In genomic region chr16:31089199-31089598, GRCh38 we compare ENCODE assay signal across 19 cellular contexts.
"Had no signal": no experiment of that assay in that cellular context is flagged by ENCODE, and none has a peak within 500 bp of the region (broad histone marks: within the 10 kb centered on the region; RNA-seq: fewer than 3 reads in every experiment).

No MANE protein-coding gene starts in this region.

- H3K9me3 ChIP-seq: adrenal gland had no signal

- H3K27ac ChIP-seq: adrenal gland, KMS-11 had no signal

- DNase-seq: activated CD4-positive, alpha-beta memory T cell treated with anti-CD3 and anti-CD28 coated beads, Interleukin-2, amount 10 ng/mL, durations not matched to agents 7 days and 5 days; activated CD4-positive, alpha-beta T cell treated with anti-CD3 and anti-CD28 coated beads for 36 hours; activated CD4-positive, alpha-beta T cell treated with anti-CD3 and anti-CD28 coated beads, Interleukin-2, amount 50 U/mL, for 1 hour; activated CD8-positive, alpha-beta memory T cell treated with anti-CD3 and anti-CD28 coated beads, Interleukin-2, amount 50 U/mL, for 4 hours; activated gamma-delta T cell treated with Interleukin-2 at 50 U/mL for 16 hours; activated T-cell treated with anti-CD3 and anti-CD28 coated beads, Interleukin-2, amount 50 U/mL, for 72 hours; adrenal gland; anterior cingulate cortex; cerebellar nuclear complex; NCI-H1092; NCI-H1930; NCI-H2107; NCI-H226; NCI-H526; NCI-H774; T-helper 2 cell; T1000 had no signal

- ATAC-seq: activated CD4-positive, alpha-beta T cell treated with anti-CD3 and anti-CD28 coated beads for 36 hours; activated T-cell treated with anti-CD3 and anti-CD28 coated beads, Interleukin-2, amount 50 U/mL, for 72 hours; Panc1 had no signal

- H3K4me3 ChIP-seq: adrenal gland had no signal

- H3K27me3 ChIP-seq: adrenal gland had no signal

- H3K9ac ChIP-seq: KMS-11 had no signal

- H3K4me2 ChIP-seq: KMS-11 had no signal
